ENCODE assay signal across 22 cellular contexts in genomic region chr3:149415484-149415883, GRCh38. TPM values are rescaled to one million over a fixed set of nuclear protein-coding genes. Genes with fewer than 3 reads are reported as not detected.
DNase-seq lines count a peak whose midpoint lies in the region; ATAC-seq, FAIRE-seq and TF ChIP-seq lines count a peak whose summit lies in the region.
"Had no signal": no experiment of that assay in that cellular context is flagged by ENCODE, and none has a peak within 500 bp of the region (broad histone marks: within the 10 kb centered on the region; RNA-seq: fewer than 3 reads in every experiment).

No MANE protein-coding gene starts in this region.

- H3K4me1 ChIP-seq in astrocyte (ENCODE audit: insufficient read depth, low read length) (peaks cover 3% of the 10 kb centered on the region), breast epithelium (no peaks in the 10 kb centered on the region), aorta (ENCODE audit: control insufficient read depth in 1 of 2, insufficient read depth in 2 of 2, low read length in 2 of 2) (peaks cover 0 to 3% of the 10 kb centered on the region in 2 donors)
- H3K4me1 ChIP-seq: gastroesophageal sphincter, neural progenitor cell had no signal

- DNase-seq in GM18507 (ENCODE audit: extremely low spot score, insufficient read length, low read depth) (no peak), astrocyte (ENCODE audit: low read depth) (peak; percentile 45), breast epithelium (ENCODE audit: low spot score in 2 of 2) (no peak), WERI-Rb-1 (no peak), aorta (no peak), HK-2 (ENCODE audit: unreplicated experiment) (no peak)
- DNase-seq: activated CD4-positive, alpha-beta memory T cell treated with anti-CD3 and anti-CD28 coated beads for 36 hours; activated naive CD4-positive, alpha-beta T cell treated with anti-CD3 and anti-CD28 coated beads, Interleukin-2, amount 50 U/mL, for 16 hours; CD8-positive, alpha-beta T cell; DMS79 treated with DMSO at 0.1 percent for 48 hours; left cardiac atrium; NCI-H226; stimulated activated naive B cell treated with anti-CD40 and anti-IgM and Interleukin-4, amounts not matched to agents 10 μg/mL and 1 μg/mL and 100 μg/mL, for 72 hours; trophoblast cell had no signal

- H3K27ac ChIP-seq in astrocyte (ENCODE audit: low read depth, low read length) (no peak overlapping the region), breast epithelium (no peak overlapping the region), WERI-Rb-1 (no peak overlapping the region), aorta (ENCODE audit: low read depth in 1 of 2, low read length in 2 of 2) (no peak overlapping the region)
- H3K27ac ChIP-seq: gastroesophageal sphincter, neural progenitor cell had no signal

- H3K36me3 Mint-ChIP-seq in astrocyte (ENCODE audit: low read depth, unreplicated experiment) (no peaks in the 10 kb centered on the region), nephron (ENCODE audit: low read depth) (no peaks in the 10 kb centered on the region)
- H3K36me3 Mint-ChIP-seq: activated CD4-positive, alpha-beta memory T cell treated with anti-CD3 and anti-CD28 coated beads for 36 hours; brain; CD8-positive, alpha-beta T cell; neural progenitor cell; stimulated activated naive B cell treated with anti-CD40 and anti-IgM and Interleukin-4, amounts not matched to agents 10 μg/mL and 1 μg/mL and 100 μg/mL, for 72 hours had no signal

- peak; percentile 15 for FAIRE-seq in GM18507 (lab: Jason Lieb, UNC)
- no peak for FAIRE-seq in astrocyte (lab: Jason Lieb, UNC)

- no peaks in the 10 kb centered on the region for H4K20me1 ChIP-seq in astrocyte (ENCODE audit: insufficient read depth, low read length)

- H3K4me3 Mint-ChIP-seq in astrocyte (ENCODE audit: unreplicated experiment), result no peak overlapping the region
- no peak overlapping the region for H3K4me3 Mint-ChIP-seq in nephron
- H3K4me3 Mint-ChIP-seq: activated CD4-positive, alpha-beta memory T cell treated with anti-CD3 and anti-CD28 coated beads for 36 hours; brain; CD8-positive, alpha-beta T cell; neural progenitor cell; stimulated activated naive B cell treated with anti-CD40 and anti-IgM and Interleukin-4, amounts not matched to agents 10 μg/mL and 1 μg/mL and 100 μg/mL, for 72 hours had no signal

- no peak overlapping the region for H3K9ac ChIP-seq in astrocyte (ENCODE audit: low read length)
- H3K9ac ChIP-seq: neural progenitor cell had no signal

- TF ChIP-seq CTCF in astrocyte (IDR thresholded peaks at IDR 0.05; ENCODE audit: insufficient read depth, low read depth, low read length), result no peak
- TF ChIP-seq CTCF in nephron (IDR thresholded peaks at IDR 0.05; ENCODE audit: unreplicated experiment in 3 of 3), result no peak
- no peak for TF ChIP-seq CTCF in breast epithelium (IDR thresholded peaks at IDR 0.05)
- no peak for TF ChIP-seq CTCF in WERI-Rb-1 (IDR thresholded peaks at IDR 0.05; ENCODE audit: low read depth, low read length)

- no peak for TF ChIP-seq POLR2A in breast epithelium (IDR thresholded peaks at IDR 0.05)

- peaks cover 10% of the 10 kb centered on the region for H3K4me1 Mint-ChIP-seq in astrocyte (ENCODE audit: low read depth, unreplicated experiment)
- peaks cover 15% of the 10 kb centered on the region for H3K4me1 Mint-ChIP-seq in nephron
- H3K4me1 Mint-ChIP-seq: brain, neural progenitor cell had no signal

- H3K4me2 ChIP-seq in astrocyte (ENCODE audit: low read length), result no peak overlapping the region
- H3K4me2 ChIP-seq: neural progenitor cell had no signal

- H3K4me3 ChIP-seq in astrocyte (ENCODE audit: insufficient read depth, low read depth, low read length) (no peak overlapping the region), breast epithelium (no peak overlapping the region), WERI-Rb-1 (ENCODE audit: low read depth, low read length) (no peak overlapping the region), aorta (ENCODE audit: low read length in 2 of 2) (no peak overlapping the region)
- H3K4me3 ChIP-seq: gastroesophageal sphincter, neural progenitor cell had no signal

- H3K9me3 ChIP-seq in astrocyte (ENCODE audit: insufficient read depth, low read depth, low read length), result no peaks in the 10 kb centered on the region
- no peaks in the 10 kb centered on the region for H3K9me3 ChIP-seq in breast epithelium
- no peaks in the 10 kb centered on the region for H3K9me3 ChIP-seq in WERI-Rb-1 (ENCODE audit: severe bottlenecking)
- H3K9me3 ChIP-seq in aorta (ENCODE audit: control insufficient read depth, low read length), result no peaks in the 10 kb centered on the region
- H3K9me3 ChIP-seq: gastroesophageal sphincter had no signal

- peaks cover 4% of the 10 kb centered on the region for H3K9me3 Mint-ChIP-seq in astrocyte (ENCODE audit: unreplicated experiment)
- no peaks in the 10 kb centered on the region for H3K9me3 Mint-ChIP-seq in nephron
- H3K9me3 Mint-ChIP-seq: activated CD4-positive, alpha-beta memory T cell treated with anti-CD3 and anti-CD28 coated beads for 36 hours; brain; CD8-positive, alpha-beta T cell; neural progenitor cell; stimulated activated naive B cell treated with anti-CD40 and anti-IgM and Interleukin-4, amounts not matched to agents 10 μg/mL and 1 μg/mL and 100 μg/mL, for 72 hours had no signal

- no peak overlapping the region for H2AFZ ChIP-seq in astrocyte (ENCODE audit: low read depth, low read length)
- H2AFZ ChIP-seq: neural progenitor cell had no signal

- intact Hi-C loops in breast epithelium (cut with DNase I; ENCODE audit: low total_unique reads), result no loop called here
- intact Hi-C loops in aorta (cut with DNase I), result no loop called here

- no peak overlapping the region for H3K27ac Mint-ChIP-seq in astrocyte (ENCODE audit: unreplicated experiment)
- peak overlapping the region; percentile 6 to 38 (median 22) for H3K27ac Mint-ChIP-seq in nephron
- H3K27ac Mint-ChIP-seq: activated CD4-positive, alpha-beta memory T cell treated with anti-CD3 and anti-CD28 coated beads for 36 hours; brain; CD8-positive, alpha-beta T cell; neural progenitor cell; stimulated activated naive B cell treated with anti-CD40 and anti-IgM and Interleukin-4, amounts not matched to agents 10 μg/mL and 1 μg/mL and 100 μg/mL, for 72 hours had no signal

- H3K27me3 Mint-ChIP-seq in astrocyte (ENCODE audit: low read depth, unreplicated experiment) (no peaks in the 10 kb centered on the region), nephron (ENCODE audit: low read depth) (no peaks in the 10 kb centered on the region)

- H3K27me3 ChIP-seq in astrocyte (ENCODE audit: insufficient read depth, low read length), result no peaks in the 10 kb centered on the region
- no peaks in the 10 kb centered on the region for H3K27me3 ChIP-seq in breast epithelium
- no peaks in the 10 kb centered on the region for H3K27me3 ChIP-seq in WERI-Rb-1 (ENCODE audit: insufficient read depth, low read depth, severe bottlenecking)
- H3K27me3 ChIP-seq in aorta (ENCODE audit: control insufficient read depth in 1 of 2, insufficient read depth in 2 of 2, low read length in 1 of 2), result no peaks in the 10 kb centered on the region
- H3K27me3 ChIP-seq: gastroesophageal sphincter, neural progenitor cell had no signal

- WGBS in aorta, 2 donors, result 79 to 87% methylated on average over 2 of the region's 2 CpGs

- H3K36me3 ChIP-seq in astrocyte (ENCODE audit: insufficient read depth, low read length) (no peaks in the 10 kb centered on the region), breast epithelium (no peaks in the 10 kb centered on the region), WERI-Rb-1 (no peaks in the 10 kb centered on the region), aorta (ENCODE audit: control insufficient read depth in 1 of 2, insufficient read depth in 2 of 2, low read length in 1 of 2) (no peaks in the 10 kb centered on the region)
- H3K36me3 ChIP-seq: gastroesophageal sphincter, neural progenitor cell had no signal

- no peaks in the 10 kb centered on the region for H3K79me2 ChIP-seq in astrocyte (ENCODE audit: insufficient read depth, low read length)

- ATAC-seq in HG03457 (IDR thresholded peaks at IDR 0.05; ENCODE audit: unreplicated experiment), result peak; percentile 59
- no peak for ATAC-seq in aorta (ENCODE audit: low FRiP score)
- ATAC-seq: CD8-positive, alpha-beta T cell; Right ventricle myocardium inferior; stimulated activated naive B cell treated with anti-CD40 and anti-IgM and Interleukin-4, amounts not matched to agents 10 μg/mL and 1 μg/mL and 100 μg/mL, for 72 hours had no signal

RNA-seq across cellular contexts. Expression of gene TM4SF1, which starts 38.0 kb away (rescaled TPM):
- 28.9 and 31.3 TPM in 2 replicates for total RNA-seq in astrocyte
- 100 to 1,000 TPM in 2 of 3 donors, 10 to 100 TPM in 1; 48.5 to 559 (median 290) TPM for total RNA-seq in breast epithelium
- 100 to 1,000 TPM; 213 TPM for total RNA-seq in aorta
- 100 to 1,000 TPM; 117 to 477 TPM for polyA plus RNA-seq in aorta
- total RNA-seq: CD8-positive, alpha-beta T cell had no signal

RNA-seq across cellular contexts. Expression of gene TM4SF4, which starts 59.0 kb away (rescaled TPM):
- not detected in 2 replicates for total RNA-seq in astrocyte
- 1 to 10 TPM in 1 of 3 donors, not detected in 2; 1.6 TPM for total RNA-seq in breast epithelium
- not detected for total RNA-seq in aorta
- 10 to 100 TPM in 1 of 2 donors, under 1 TPM in 1; 0.20 to 83.4 TPM for polyA plus RNA-seq in aorta
- total RNA-seq: activated CD4-positive, alpha-beta memory T cell treated with anti-CD3 and anti-CD28 coated beads for 36 hours; CD8-positive, alpha-beta T cell; dermis microvascular lymphatic vessel endothelial cell; mononuclear cell; Right ventricle myocardium inferior had no signal
